11 cellular contexts compared by ENCODE assay signal in the genomic region with DNA sequence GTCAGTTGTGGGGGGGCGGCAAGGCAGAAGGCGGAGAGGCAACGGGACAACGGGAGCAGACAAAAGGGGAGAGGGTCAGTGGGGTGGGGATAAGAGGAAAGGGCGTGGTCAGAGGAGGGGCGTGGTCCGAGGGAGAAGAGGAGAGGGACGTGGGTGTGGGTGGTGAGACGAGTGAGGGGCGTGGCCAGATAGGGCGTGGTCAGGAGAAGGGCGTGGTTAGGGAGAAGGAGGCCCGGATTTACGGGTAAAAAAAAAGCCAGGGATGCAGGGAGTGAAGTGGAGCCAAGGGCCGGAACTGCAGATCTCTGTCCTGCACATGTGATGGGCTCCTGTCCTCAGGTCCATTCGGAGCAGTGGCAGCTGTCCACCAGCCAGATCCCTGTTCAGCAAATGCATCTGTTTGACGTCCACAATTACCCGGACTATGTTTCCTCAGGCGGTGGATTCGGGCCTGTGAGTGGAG. TPM values are rescaled to one million over a fixed set of nuclear protein-coding genes. Genes with fewer than 3 reads are reported as not detected.
DNase-seq lines count a peak whose midpoint lies in the region; ATAC-seq and TF ChIP-seq lines count a peak whose summit lies in the region.
"Had no signal": no experiment of that assay in that cellular context is flagged by ENCODE, and none has a peak within 500 bp of the region (broad histone marks: within the 10 kb centered on the region; RNA-seq: fewer than 3 reads in every experiment).

No MANE protein-coding gene starts in this region.

- no peaks in the 10 kb centered on the region for H3K9me3 Mint-ChIP-seq in CD8-positive, alpha-beta T cell
- H3K9me3 Mint-ChIP-seq: stimulated activated memory B cell treated with anti-CD40 and anti-IgM and Interleukin-4, amounts not matched to agents 10 μg/mL and 1 μg/mL and 100 μg/mL, for 72 hours had no signal

- H3K36me3 Mint-ChIP-seq in CD8-positive, alpha-beta T cell = no peaks in the 10 kb centered on the region

- peaks cover 3% of the 10 kb centered on the region for H3K27me3 Mint-ChIP-seq in CD8-positive, alpha-beta T cell (ENCODE audit: low read depth)

- no peak overlapping the region for H2BK120ac ChIP-seq in neuronal stem cell (ENCODE audit: low read depth, low read length)

- intact Hi-C loops in CD8-positive, alpha-beta T cell (cut with DNase I, micrococcal nuclease) = no loop called here

- no peak overlapping the region for H3K4ac ChIP-seq in neuronal stem cell (ENCODE audit: low read length)

- H3K79me1 ChIP-seq in neuronal stem cell (ENCODE audit: low read depth, low read length) = peaks cover 4% of the 10 kb centered on the region

- peak overlapping the region; percentile 45 for H3K23ac ChIP-seq in neuronal stem cell (ENCODE audit: low read depth, low read length, poor library complexity)

- TF ChIP-seq CTCF in choroid plexus epithelial cell (conservative IDR thresholded peaks at IDR 0.05; ENCODE audit: low read depth, low read length) = no peak
- no peak for TF ChIP-seq CTCF in CD8-positive, alpha-beta T cell (IDR thresholded peaks at IDR 0.05)

- no peak overlapping the region for H2BK15ac ChIP-seq in neuronal stem cell (ENCODE audit: low read length)

- no peak overlapping the region for H2BK5ac ChIP-seq in neuronal stem cell (ENCODE audit: low read length)

- CTCF ChIA-PET in CD8-positive, alpha-beta T cell (lab: Charles Lee) = no interaction called here

- peaks cover 0 to 10% of the 10 kb centered on the region in 2 donors for H3K9me3 ChIP-seq in neuronal stem cell (replicated peaks in 1 of 2; ENCODE audit: control insufficient read depth in 2 of 2, insufficient read depth in 1 of 2, low read depth in 1 of 2, low read length in 2 of 2)
- H3K9me3 ChIP-seq in CD8-positive, alpha-beta T cell (ENCODE audit: low read length) = no peaks in the 10 kb centered on the region

- H3K4me2 ChIP-seq in neuronal stem cell (ENCODE audit: insufficient read depth, low read length, poor library complexity, severe bottlenecking) = no peak overlapping the region

- H4K91ac ChIP-seq in neuronal stem cell (ENCODE audit: low read depth, low read length, poor library complexity) = no peak overlapping the region

- POLR2A ChIA-PET in CD8-positive, alpha-beta T cell (lab: Charles Lee) = no interaction called here

- H3K27me3 ChIP-seq in neuronal stem cell (ENCODE audit: control insufficient read depth in 3 of 3, insufficient read depth in 3 of 3, low read depth in 1 of 3, low read length in 3 of 3) = peaks cover 0 to 3% (median 0%) of the 10 kb centered on the region in 3 experiments
- H3K27me3 ChIP-seq in CD8-positive, alpha-beta T cell (ENCODE audit: insufficient read depth, low read length) = no peaks in the 10 kb centered on the region

- ATAC-seq in CD8-positive, alpha-beta T cell = no peak
- ATAC-seq: stimulated activated memory B cell treated with anti-CD40 and anti-IgM and Interleukin-4, amounts not matched to agents 10 μg/mL and 1 μg/mL and 100 μg/mL, for 72 hours had no signal

- H2BK12ac ChIP-seq in neuronal stem cell (ENCODE audit: low read length) = no peak overlapping the region

- WGBS in neuronal stem cell (ENCODE audit: extremely low coverage in 2 of 2, insufficient read length in 2 of 2, insufficient replicate concordance in 1 of 2), 2 donors = 100% methylated on average over 3 of the region's 20 CpGs; no CpG with 5 or more reads in 1 of the 2 donors

- H3K4me3 Mint-ChIP-seq in CD8-positive, alpha-beta T cell = no peak overlapping the region
- H3K4me3 Mint-ChIP-seq: stimulated activated memory B cell treated with anti-CD40 and anti-IgM and Interleukin-4, amounts not matched to agents 10 μg/mL and 1 μg/mL and 100 μg/mL, for 72 hours had no signal

- H2AK5ac ChIP-seq in neuronal stem cell (ENCODE audit: low read depth, low read length) = no peak overlapping the region

- in situ Hi-C loops in G401 (cut with HindIII; ENCODE audit: low sequenced_read_pairs) = no loop called here
- in situ Hi-C loops in ACHN (cut with HindIII; ENCODE audit: low pct_ligation_motif_present, low pct_unique_long_range_greater_than_20kb, low sequenced_read_pairs) = no loop called here

- peaks cover 32 to 38% of the 10 kb centered on the region in 2 donors for H3K36me3 ChIP-seq in neuronal stem cell (replicated peaks in 1 of 2; ENCODE audit: control insufficient read depth in 2 of 2, insufficient read depth in 2 of 2, low read length in 2 of 2)
- H3K36me3 ChIP-seq in CD8-positive, alpha-beta T cell (ENCODE audit: insufficient read depth, low read length) = no peaks in the 10 kb centered on the region

- H3K4me3 ChIP-seq in choroid plexus epithelial cell (ENCODE audit: low read depth, low read length) (no peak overlapping the region), neuronal stem cell (ENCODE audit: low read length in 2 of 2) (no peak overlapping the region)
- H3K4me3 ChIP-seq in CD8-positive, alpha-beta T cell (ENCODE audit: low read depth, low read length) = no peak overlapping the region

- no peak overlapping the region for H2AFZ ChIP-seq in neuronal stem cell (ENCODE audit: low read length)

- no peak overlapping the region for H3K27ac ChIP-seq in neuronal stem cell (replicated peaks; ENCODE audit: low read length)
- no peak overlapping the region for H3K27ac ChIP-seq in CD8-positive, alpha-beta T cell (ENCODE audit: low read depth, low read length)
- H3K27ac ChIP-seq: epithelial cell of prostate had no signal

- H3K14ac ChIP-seq in neuronal stem cell (ENCODE audit: low read length) = no peak overlapping the region

- H4K8ac ChIP-seq in neuronal stem cell (ENCODE audit: low read depth, low read length) = no peak overlapping the region

- no peak overlapping the region for H3K18ac ChIP-seq in neuronal stem cell (ENCODE audit: low read length)

- H3K27ac Mint-ChIP-seq in CD8-positive, alpha-beta T cell = no peak overlapping the region
- H3K27ac Mint-ChIP-seq: stimulated activated memory B cell treated with anti-CD40 and anti-IgM and Interleukin-4, amounts not matched to agents 10 μg/mL and 1 μg/mL and 100 μg/mL, for 72 hours had no signal

- H3K4me1 ChIP-seq in neuronal stem cell (ENCODE audit: control insufficient read depth in 2 of 2, insufficient read depth in 1 of 2, low read depth in 1 of 2, low read length in 2 of 2) = no peaks in the 10 kb centered on the region
- H3K4me1 ChIP-seq in CD8-positive, alpha-beta T cell (ENCODE audit: insufficient read depth, low read length) = peaks cover 4% of the 10 kb centered on the region

- no peak overlapping the region for H3K9ac ChIP-seq in neuronal stem cell (ENCODE audit: low read depth, low read length, poor library complexity)

- DNase-seq in G401 (ENCODE audit: low spot score) (peak; percentile 18), NAMALWA (ENCODE audit: low spot score) (peak; percentile 79), choroid plexus epithelial cell (ENCODE audit: low read depth) (peak; percentile 19), neuronal stem cell (ENCODE audit: low spot score) (no peak), UCSD-AML1 (lab: John Stamatoyannopoulos, UW; ENCODE audit: unreplicated experiment) (no peak), NCI-H2081 (lab: John Stamatoyannopoulos, UW) (no peak), ACHN (no peak)
- DNase-seq in CD8-positive, alpha-beta T cell = no peak
- DNase-seq: NK-92 treated with Interleukin-12 subunit alpha and Interleukin-12 subunit beta, amount 100 ng/mL, for 24 hours had no signal

- H3K4me1 Mint-ChIP-seq in CD8-positive, alpha-beta T cell (ENCODE audit: low read depth) = peaks cover 3% of the 10 kb centered on the region
- H3K4me1 Mint-ChIP-seq: stimulated activated memory B cell treated with anti-CD40 and anti-IgM and Interleukin-4, amounts not matched to agents 10 μg/mL and 1 μg/mL and 100 μg/mL, for 72 hours had no signal

RNA-seq across cellular contexts. Expression of gene CPT1C, which starts 21.5 kb away (rescaled TPM):
- total RNA-seq in G401 (2014; rRNA removed; shearing (Covaris generic)) = 38.8 and 54.5 TPM in 2 replicates
- polyA plus RNA-seq in neuronal stem cell (2013, experiment 1 of 2) = 105 TPM
- 103 TPM for polyA plus RNA-seq in neuronal stem cell (2013, experiment 2 of 2)
- total RNA-seq in CD8-positive, alpha-beta T cell = under 1 TPM in 1 of 2 experiments, not detected in 1; 0.65 TPM

RNA-seq across cellular contexts. Expression of gene ADM5, which starts 23.0 kb away (rescaled TPM):
- 1.1 and 1.7 TPM in 2 replicates for total RNA-seq in G401 (2014; rRNA removed; shearing (Covaris generic))
- polyA plus RNA-seq in neuronal stem cell (2013, experiment 1 of 2) = 1.7 TPM
- 2.0 TPM for polyA plus RNA-seq in neuronal stem cell (2013, experiment 2 of 2)
- 1 to 10 TPM; 1.2 to 2.5 TPM for total RNA-seq in CD8-positive, alpha-beta T cell

RNA-seq across cellular contexts. Expression of gene PRMT1, which starts 35.4 kb away (rescaled TPM):
- 633 and 640 TPM in 2 replicates for total RNA-seq in G401 (2014; rRNA removed; shearing (Covaris generic))
- 433 TPM for polyA plus RNA-seq in neuronal stem cell (2013, experiment 1 of 2)
- polyA plus RNA-seq in neuronal stem cell (2013, experiment 2 of 2) = 420 TPM
- total RNA-seq in CD8-positive, alpha-beta T cell = 10 to 100 TPM; 37.7 to 42.6 TPM

RNA-seq across cellular contexts. Expression of gene BCL2L12, which starts 46.7 kb away (rescaled TPM):
- 8.1 and 13.9 TPM in 2 replicates for total RNA-seq in G401 (2014; rRNA removed; shearing (Covaris generic))
- polyA plus RNA-seq in neuronal stem cell (2013, experiment 1 of 2) = 124 TPM
- polyA plus RNA-seq in neuronal stem cell (2013, experiment 2 of 2) = 114 TPM
- 10 to 100 TPM; 13.1 to 14.7 TPM for total RNA-seq in CD8-positive, alpha-beta T cell

RNA-seq across cellular contexts. Expression of gene IRF3, which starts 46.8 kb away (rescaled TPM):
- 56.7 and 59.6 TPM in 2 replicates for total RNA-seq in G401 (2014; rRNA removed; shearing (Covaris generic))
- polyA plus RNA-seq in neuronal stem cell (2013, experiment 1 of 2) = 68.3 TPM
- polyA plus RNA-seq in neuronal stem cell (2013, experiment 2 of 2) = 66.0 TPM
- total RNA-seq in CD8-positive, alpha-beta T cell = 10 to 100 TPM; 92.0 to 99.5 TPM

Comparison
In these comparisons a context has a peak if more than half of its experiments do, and no peak if none do; other contexts are left out.
1. DNase-seq: peak in G401 (single experiment), NAMALWA (single experiment) and choroid plexus epithelial cell (single experiment); none in neuronal stem cell (single experiment), UCSD-AML1 (single experiment), NCI-H2081 (0 of 2), ACHN (single experiment) and CD8-positive, alpha-beta T cell (0 of 7).
2. RNA of gene CPT1C, which starts 21.5 kb away (total RNA-seq): 38.8 to 54.5 TPM in G401; 0.65 TPM in CD8-positive, alpha-beta T cell; every median in the first group is over 10 times any median in the second.
3. RNA of gene PRMT1, which starts 35.4 kb away (total RNA-seq): 633 to 640 TPM in G401; 37.7 to 42.6 TPM in CD8-positive, alpha-beta T cell; every median in the first group is over 10 times any median in the second.